ENCODE assay signal across 8 cellular contexts in genomic region chr11:75204685-75205667, GRCh38. TPM values are rescaled to one million over a fixed set of nuclear protein-coding genes. Genes with fewer than 3 reads are reported as not detected.
DNase-seq lines count a peak whose midpoint lies in the region; ATAC-seq, FAIRE-seq and TF ChIP-seq lines count a peak whose summit lies in the region.

No MANE protein-coding gene starts in this region.

- intact Hi-C loops in CD4-positive, alpha-beta T cell (cut with DNase I, micrococcal nuclease) = loop anchor here (1.0 to 2.0 kb wide), 5 partner anchors 65 to 276 kb away; no protein-coding TSS in a partner anchor
- intact Hi-C loops in gastrocnemius medialis (cut with DNase I; ENCODE audit: low total_unique reads) = loop anchor here (1.0 to 10.0 kb wide), 3 partner anchors 61 to 280 kb away; no protein-coding TSS in a partner anchor

- H3K4me2 ChIP-seq in astrocyte (ENCODE audit: low read length) = no peak overlapping the region

- H3K36me3 ChIP-seq in astrocyte (ENCODE audit: insufficient read depth, low read length) (no peaks in the 10 kb centered on the region), gastrocnemius medialis (no peaks in the 10 kb centered on the region)

- H3K4me3 ChIP-seq in astrocyte (ENCODE audit: insufficient read depth, low read depth, low read length) (no peak overlapping the region), gastrocnemius medialis (no peak overlapping the region)

- POLR2A ChIA-PET in CD4-positive, alpha-beta T cell (lab: Charles Lee) = interaction anchor here (1.1 to 1.6 kb wide), 3 partner anchors 62 to 70 kb away, joined by 3 to 11 read pairs (median 8); no protein-coding TSS in a partner anchor

- in situ Hi-C loops in gastrocnemius medialis (cut with MboI; ENCODE audit: low sequenced_read_pairs in 4 of 4) = loop anchor here in 3 of 4 donors (5.0 kb wide), 1 partner anchor 58 kb away; no protein-coding TSS in a partner anchor

- no peaks in the 10 kb centered on the region for H3K36me3 Mint-ChIP-seq in CD4-positive, alpha-beta T cell (ENCODE audit: low read depth)
- no peaks in the 10 kb centered on the region for H3K36me3 Mint-ChIP-seq in T-helper 2 cell treated with Interferon-gamma antibody and Interleukin-4, amounts not matched to agents 5 μg/mL and 100 μg/mL, for 36 hours (ENCODE audit: low read depth)
- no peaks in the 10 kb centered on the region for H3K36me3 Mint-ChIP-seq in astrocyte (ENCODE audit: low read depth, unreplicated experiment)

- TF ChIP-seq CTCF in CD4-positive, alpha-beta T cell (IDR thresholded peaks at IDR 0.05) = peak; percentile 87
- TF ChIP-seq CTCF in astrocyte (IDR thresholded peaks at IDR 0.05; ENCODE audit: insufficient read depth, low read depth, low read length) (peak; percentile 75), gastrocnemius medialis (IDR thresholded peaks at IDR 0.05 in 4 of 5, conservative IDR thresholded peaks at IDR 0.05 in 1 of 5) (peak; percentile 60 to 87 (median 82))

- no peak overlapping the region for H3K27ac Mint-ChIP-seq in CD4-positive, alpha-beta T cell
- H3K27ac Mint-ChIP-seq in T-helper 2 cell treated with Interferon-gamma antibody and Interleukin-4, amounts not matched to agents 5 μg/mL and 100 μg/mL, for 36 hours = no peak overlapping the region
- H3K27ac Mint-ChIP-seq in astrocyte (ENCODE audit: unreplicated experiment) = peak overlapping the region; percentile 19

- H3K9ac ChIP-seq in astrocyte (ENCODE audit: low read length) = no peak overlapping the region

- no peaks in the 10 kb centered on the region for H3K4me1 ChIP-seq in astrocyte (ENCODE audit: insufficient read depth, low read length)
- H3K4me1 ChIP-seq in gastrocnemius medialis = no peaks in the 10 kb centered on the region

- peak; percentile 66 to 86 (median 78) for DNase-seq in CD4-positive, alpha-beta T cell
- peak; percentile 37 for DNase-seq in NCI-H146 treated with DMSO at 0.1 percent for 48 hours (lab: John Stamatoyannopoulos, UW; ENCODE audit: unreplicated experiment)
- DNase-seq in T-helper 2 cell treated with Interferon-gamma antibody and Interleukin-4, amounts not matched to agents 5 μg/mL and 100 μg/mL, for 36 hours (ENCODE audit: low spot score) = peak; percentile 70
- peak; percentile 55 for DNase-seq in astrocyte (ENCODE audit: low read depth)
- peak; percentile 89 for DNase-seq in hepatic stellate cell (ENCODE audit: low spot score)
- DNase-seq in gastrocnemius medialis = peak; percentile 49 to 68

- H3K27me3 Mint-ChIP-seq in CD4-positive, alpha-beta T cell = peaks cover 3% of the 10 kb centered on the region
- H3K27me3 Mint-ChIP-seq in T-helper 2 cell treated with Interferon-gamma antibody and Interleukin-4, amounts not matched to agents 5 μg/mL and 100 μg/mL, for 36 hours (ENCODE audit: low read depth) = peaks cover 5% of the 10 kb centered on the region
- H3K27me3 Mint-ChIP-seq in astrocyte (ENCODE audit: low read depth, unreplicated experiment) = peaks cover 47% of the 10 kb centered on the region

- no peak overlapping the region for H2AFZ ChIP-seq in astrocyte (ENCODE audit: low read depth, low read length)

- no peak overlapping the region for H3K27ac ChIP-seq in CD4-positive, alpha-beta T cell (ENCODE audit: low read depth, low read length)
- no peak overlapping the region for H3K27ac ChIP-seq in astrocyte (ENCODE audit: low read depth, low read length)
- no peak overlapping the region for H3K27ac ChIP-seq in gastrocnemius medialis

- H3K9me3 Mint-ChIP-seq in CD4-positive, alpha-beta T cell = no peaks in the 10 kb centered on the region
- no peaks in the 10 kb centered on the region for H3K9me3 Mint-ChIP-seq in T-helper 2 cell treated with Interferon-gamma antibody and Interleukin-4, amounts not matched to agents 5 μg/mL and 100 μg/mL, for 36 hours
- H3K9me3 Mint-ChIP-seq in astrocyte (ENCODE audit: unreplicated experiment) = no peaks in the 10 kb centered on the region

- CTCF ChIA-PET in CD4-positive, alpha-beta T cell (lab: Charles Lee) = interaction anchor here (0.8 to 3.9 kb wide), 19 partner anchors 9 to 276 kb away, joined by 3 to 57 read pairs (median 4); no protein-coding TSS in a partner anchor

- H3K9me3 ChIP-seq in CD4-positive, alpha-beta T cell (ENCODE audit: control insufficient read depth, low read length) = no peaks in the 10 kb centered on the region
- H3K9me3 ChIP-seq in astrocyte (ENCODE audit: insufficient read depth, low read depth, low read length) = no peaks in the 10 kb centered on the region
- H3K9me3 ChIP-seq in gastrocnemius medialis = no peaks in the 10 kb centered on the region

- peaks cover 9% of the 10 kb centered on the region for H3K27me3 ChIP-seq in CD4-positive, alpha-beta T cell (ENCODE audit: control insufficient read depth, insufficient read depth, low read length)
- H3K27me3 ChIP-seq in astrocyte (ENCODE audit: insufficient read depth, low read length) (peaks cover 24% of the 10 kb centered on the region), gastrocnemius medialis (no peaks in the 10 kb centered on the region)

- no peak overlapping the region for H3K4me3 Mint-ChIP-seq in CD4-positive, alpha-beta T cell
- H3K4me3 Mint-ChIP-seq in T-helper 2 cell treated with Interferon-gamma antibody and Interleukin-4, amounts not matched to agents 5 μg/mL and 100 μg/mL, for 36 hours = no peak overlapping the region
- no peak overlapping the region for H3K4me3 Mint-ChIP-seq in astrocyte (ENCODE audit: unreplicated experiment)

- H3K4me1 Mint-ChIP-seq in CD4-positive, alpha-beta T cell (ENCODE audit: low read depth) = no peaks in the 10 kb centered on the region
- H3K4me1 Mint-ChIP-seq in T-helper 2 cell treated with Interferon-gamma antibody and Interleukin-4, amounts not matched to agents 5 μg/mL and 100 μg/mL, for 36 hours (ENCODE audit: low read depth) = no peaks in the 10 kb centered on the region
- no peaks in the 10 kb centered on the region for H3K4me1 Mint-ChIP-seq in astrocyte (ENCODE audit: low read depth, unreplicated experiment)

- no peak for TF ChIP-seq POLR2A in gastrocnemius medialis (IDR thresholded peaks at IDR 0.05)

- peak; percentile 74 for ATAC-seq in CD4-positive, alpha-beta T cell (ENCODE audit: poor library complexity)
- ATAC-seq in GM21717 (IDR thresholded peaks at IDR 0.05; ENCODE audit: unreplicated experiment) (peak; percentile 52), gastrocnemius medialis (peak; percentile 81 to 92), GM18519 (IDR thresholded peaks at IDR 0.05; ENCODE audit: low FRiP score, unreplicated experiment) (no peak)

- no peaks in the 10 kb centered on the region for H3K79me2 ChIP-seq in astrocyte (ENCODE audit: insufficient read depth, low read length)

- H4K20me1 ChIP-seq in astrocyte (ENCODE audit: insufficient read depth, low read length) = no peaks in the 10 kb centered on the region

- FAIRE-seq in astrocyte (lab: Jason Lieb, UNC) = no peak

RNA-seq across cellular contexts. Expression of gene TPBGL, which starts 35.6 kb away (rescaled TPM):
- total RNA-seq in CD4-positive, alpha-beta T cell = under 1 TPM; 0.78 to 0.80 TPM
- total RNA-seq in astrocyte = 0.20 and 0.41 TPM in 2 replicates
- total RNA-seq in gastrocnemius medialis = not detected

RNA-seq across cellular contexts. Expression of gene SLCO2B1, which starts 54.1 kb away (rescaled TPM):
- not detected for total RNA-seq in CD4-positive, alpha-beta T cell
- total RNA-seq in astrocyte = 2.6 and 5.0 TPM in 2 replicates
- total RNA-seq in gastrocnemius medialis = 10 to 100 TPM in 1 of 4 donors, 1 to 10 TPM in 3; 1.9 to 17.6 (median 5.0) TPM

Comparison
In these comparisons a context has a peak if more than half of its experiments do, and no peak if none do; other contexts are left out.
1. DNase-seq: peak in every context shown above with its lines; median percentile 89 in hepatic stellate cell; 78 in CD4-positive, alpha-beta T cell; 70 in T-helper 2 cell treated with Interferon-gamma antibody and Interleukin-4, amounts not matched to agents 5 μg/mL and 100 μg/mL, for 36 hours; 58 in gastrocnemius medialis; 55 in astrocyte; 37 in NCI-H146 treated with DMSO at 0.1 percent for 48 hours.